Comparison of ENCODE assay signal across 10 cellular contexts in genomic region chr3:58386966-58387365, GRCh38. TPM values are rescaled to one million over a fixed set of nuclear protein-coding genes. Genes with fewer than 3 reads are reported as not detected.
DNase-seq lines count a peak whose midpoint lies in the region; ATAC-seq, FAIRE-seq and TF ChIP-seq lines count a peak whose summit lies in the region.
"Had no signal": no experiment of that assay in that cellular context is flagged by ENCODE, and none has a peak within 500 bp of the region (broad histone marks: within the 10 kb centered on the region; RNA-seq: fewer than 3 reads in every experiment).

No MANE protein-coding gene starts in this region.

- no peak for FAIRE-seq in D721Med (lab: Jason Lieb, UNC)

- intact Hi-C loops in sciatic nerve (cut with DNase I): no loop called here

- DNase-seq in GM04504 (ENCODE audit: low read depth) (peak; percentile 69), anterior cingulate cortex (lab: John Stamatoyannopoulos, UW) (peak in 48 of 58 donors; percentile 5 to 93 (median 57)), hippocampal formation (lab: John Stamatoyannopoulos, UW) (peak; percentile 83 to 91), sciatic nerve (ENCODE audit: low spot score) (no peak), SK-N-DZ (ENCODE audit: low spot score) (no peak), D721Med (ENCODE audit: insufficient read length, low spot score) (no peak)
- no peak for DNase-seq in stimulated activated CD4-positive, alpha-beta T cell treated with anti-CD3 and anti-CD28 coated beads, Interleukin-4, amount 100 ng/mL, for 4 hours
- DNase-seq: activated naive CD4-positive, alpha-beta T cell treated with anti-CD3 and anti-CD28 coated beads, Interleukin-2, amount 50 U/mL, for 16 hours; stimulated activated CD4-positive, alpha-beta T cell treated with anti-CD3 and anti-CD28 coated beads, Interleukin-4, amount 100 ng/mL, for 24 hours had no signal

- peak; percentile 6 for ATAC-seq in sciatic nerve
- no peak for ATAC-seq in HG03520 (IDR thresholded peaks at IDR 0.05; ENCODE audit: unreplicated experiment)

- TF ChIP-seq CTCF in D721Med (IDR thresholded peaks at IDR 0.05; ENCODE audit: insufficient read depth, missing control alignments): no peak

RNA-seq across cellular contexts. Expression of gene PDHB, which starts 46.7 kb away (rescaled TPM):
- 55.9 TPM for total RNA-seq in sciatic nerve
- polyA plus RNA-seq in SK-N-DZ (2014; cell fraction: cytosol; rRNA removed): 126 and 131 TPM in 2 replicates
- polyA plus RNA-seq in SK-N-DZ (2014; cell fraction: nucleus; rRNA removed): 58.6 and 84.8 TPM in 2 replicates

RNA-seq across cellular contexts. Expression of gene PXK, which starts 54.3 kb away (rescaled TPM):
- total RNA-seq in sciatic nerve: 34.1 TPM
- polyA plus RNA-seq in SK-N-DZ (2014; cell fraction: cytosol; rRNA removed): 6.4 and 7.3 TPM in 2 replicates
- polyA plus RNA-seq in SK-N-DZ (2014; cell fraction: nucleus; rRNA removed): 7.2 and 9.6 TPM in 2 replicates

Comparison
In these comparisons a context has a peak if more than half of its experiments do, and no peak if none do; other contexts are left out.
1. DNase-seq: peak in GM04504 (single experiment), anterior cingulate cortex (48 of 58) and hippocampal formation (2 of 2); none in sciatic nerve (single experiment), SK-N-DZ (single experiment), stimulated activated CD4-positive, alpha-beta T cell treated with anti-CD3 and anti-CD28 coated beads, Interleukin-4, amount 100 ng/mL, for 4 hours (0 of 2) and D721Med (single experiment).